In genomic region chr2:128819092-128819491, GRCh38 we compare ENCODE assay signal across 30 cellular contexts.
"Had no signal": no experiment of that assay in that cellular context is flagged by ENCODE, and none has a peak within 500 bp of the region (broad histone marks: within the 10 kb centered on the region; RNA-seq: fewer than 3 reads in every experiment).

No MANE protein-coding gene starts in this region.

- DNase-seq: activated CD4-positive, alpha-beta memory T cell treated with anti-CD3 and anti-CD28 coated beads, Interleukin-2, amount 10 ng/mL, durations not matched to agents 7 days and 5 days; activated CD4-positive, alpha-beta T cell treated with anti-CD3 and anti-CD28 coated beads for 1 hour; activated CD4-positive, alpha-beta T cell treated with anti-CD3 and anti-CD28 coated beads for 4 hours; activated CD4-positive, alpha-beta T cell treated with anti-CD3 and anti-CD28 coated beads, Interleukin-2, amount 10 ng/mL, durations not matched to agents 7 days and 5 days; activated CD4-positive, alpha-beta T cell treated with anti-CD3 and anti-CD28 coated beads, Interleukin-2, amount 50 U/mL, for 4 hours; activated CD4-positive, CD25-positive, alpha-beta regulatory T cell; activated CD8-positive, alpha-beta memory T cell treated with anti-CD3 and anti-CD28 coated beads, Interleukin-2, amount 50 U/mL, for 48 hours; activated gamma-delta T cell; activated naive CD4-positive, alpha-beta T cell; activated naive CD4-positive, alpha-beta T cell treated with anti-CD3 and anti-CD28 coated beads, Interleukin-2, amount 10 ng/mL, durations not matched to agents 7 days and 5 days; activated naive CD8-positive, alpha-beta T cell treated with anti-CD3 and anti-CD28 coated beads, Interleukin-2, amount 10 ng/mL, durations not matched to agents 7 days and 5 days; activated T-cell treated with anti-CD3 and anti-CD28 coated beads for 4 hours; activated T-cell treated with anti-CD3 and anti-CD28 coated beads, Interleukin-2, amount 50 U/mL, for 24 hours; activated T-cell treated with anti-CD3 and anti-CD28 coated beads, Interleukin-2, amount 50 U/mL, for 72 hours; brain microvascular endothelial cell; effector memory CD4-positive, alpha-beta T cell; erythroblast; foreskin keratinocyte; gastrocnemius medialis; SW 1271; T-cell; T1000 had no signal

- H3K4me3 ChIP-seq: coronary artery, dorsolateral prefrontal cortex, esophagus muscularis mucosa, gastrocnemius medialis had no signal

- ATAC-seq: activated naive CD4-positive, alpha-beta T cell treated with anti-CD3 and anti-CD28 coated beads, Interleukin-2, amount 50 U/mL, for 72 hours; activated T-cell treated with anti-CD3 and anti-CD28 coated beads, Interleukin-2, amount 50 U/mL, for 72 hours; foreskin keratinocyte; gastrocnemius medialis; T-cell had no signal

- H3K27me3 ChIP-seq: brain microvascular endothelial cell, dorsolateral prefrontal cortex, foreskin keratinocyte, gastrocnemius medialis had no signal

- H3K36me3 Mint-ChIP-seq: activated naive CD4-positive, alpha-beta T cell treated with anti-CD3 and anti-CD28 coated beads, Interleukin-2, amount 10 ng/mL, durations not matched to agents 7 days and 5 days; activated naive CD4-positive, alpha-beta T cell treated with anti-CD3 and anti-CD28 coated beads, Interleukin-2, amount 50 U/mL, for 72 hours; activated naive CD8-positive, alpha-beta T cell treated with anti-CD3 and anti-CD28 coated beads, Interleukin-2, amount 10 ng/mL, durations not matched to agents 7 days and 5 days; T-cell had no signal

- H3K9me3 Mint-ChIP-seq: activated CD4-positive, alpha-beta T cell treated with anti-CD3 and anti-CD28 coated beads, Interleukin-2, amount 10 ng/mL, durations not matched to agents 7 days and 5 days; activated naive CD4-positive, alpha-beta T cell treated with anti-CD3 and anti-CD28 coated beads, Interleukin-2, amount 50 U/mL, for 72 hours; activated naive CD8-positive, alpha-beta T cell treated with anti-CD3 and anti-CD28 coated beads, Interleukin-2, amount 10 ng/mL, durations not matched to agents 7 days and 5 days; activated T-cell treated with anti-CD3 and anti-CD28 coated beads, Interleukin-2, amount 50 U/mL, for 24 hours; activated T-cell treated with anti-CD3 and anti-CD28 coated beads, Interleukin-2, amount 50 U/mL, for 72 hours; central memory CD8-positive, alpha-beta T cell; dendritic cell treated with granulocyte-macrophage colony-stimulating factor and Interleukin-4, amounts not matched to agents 40 ng/mL and 50 ng/mL, for 4 days; T-cell; T-helper 1 cell treated with Interleukin-12 subunit alpha and Interleukin-12 subunit beta and Interleukin-4 antibody, amounts not matched to agents 30 μg/mL and 1 μg/mL, for 36 hours; T-helper 2 cell treated with Interferon-gamma antibody and Interleukin-4, amounts not matched to agents 5 μg/mL and 100 μg/mL, for 36 hours had no signal

- H3K4me3 Mint-ChIP-seq: activated CD4-positive, alpha-beta memory T cell treated with anti-CD3 and anti-CD28 coated beads, Interleukin-2, amount 10 ng/mL, durations not matched to agents 7 days and 5 days; activated CD4-positive, alpha-beta T cell treated with anti-CD3 and anti-CD28 coated beads, Interleukin-2, amount 10 ng/mL, durations not matched to agents 7 days and 5 days; activated naive CD4-positive, alpha-beta T cell treated with anti-CD3 and anti-CD28 coated beads, Interleukin-2, amount 10 ng/mL, durations not matched to agents 7 days and 5 days; activated naive CD8-positive, alpha-beta T cell treated with anti-CD3 and anti-CD28 coated beads, Interleukin-2, amount 10 ng/mL, durations not matched to agents 7 days and 5 days; activated T-cell treated with anti-CD3 and anti-CD28 coated beads, Interleukin-2, amount 50 U/mL, for 24 hours; activated T-cell treated with anti-CD3 and anti-CD28 coated beads, Interleukin-2, amount 50 U/mL, for 72 hours; central memory CD8-positive, alpha-beta T cell; dendritic cell treated with granulocyte-macrophage colony-stimulating factor and Interleukin-4, amounts not matched to agents 40 ng/mL and 50 ng/mL, for 4 days; T-cell; T-helper 1 cell treated with Interleukin-12 subunit alpha and Interleukin-12 subunit beta and Interleukin-4 antibody, amounts not matched to agents 30 μg/mL and 1 μg/mL, for 36 hours; T-helper 2 cell treated with Interferon-gamma antibody and Interleukin-4, amounts not matched to agents 5 μg/mL and 100 μg/mL, for 36 hours had no signal

- H3K27ac Mint-ChIP-seq: activated CD4-positive, alpha-beta memory T cell treated with anti-CD3 and anti-CD28 coated beads, Interleukin-2, amount 10 ng/mL, durations not matched to agents 7 days and 5 days; activated CD4-positive, alpha-beta T cell treated with anti-CD3 and anti-CD28 coated beads, Interleukin-2, amount 10 ng/mL, durations not matched to agents 7 days and 5 days; activated naive CD4-positive, alpha-beta T cell treated with anti-CD3 and anti-CD28 coated beads, Interleukin-2, amount 10 ng/mL, durations not matched to agents 7 days and 5 days; activated naive CD4-positive, alpha-beta T cell treated with anti-CD3 and anti-CD28 coated beads, Interleukin-2, amount 50 U/mL, for 72 hours; activated naive CD8-positive, alpha-beta T cell treated with anti-CD3 and anti-CD28 coated beads, Interleukin-2, amount 10 ng/mL, durations not matched to agents 7 days and 5 days; activated T-cell treated with anti-CD3 and anti-CD28 coated beads, Interleukin-2, amount 50 U/mL, for 24 hours; activated T-cell treated with anti-CD3 and anti-CD28 coated beads, Interleukin-2, amount 50 U/mL, for 72 hours; dendritic cell treated with granulocyte-macrophage colony-stimulating factor and Interleukin-4, amounts not matched to agents 40 ng/mL and 50 ng/mL, for 4 days; T-cell; T-helper 1 cell treated with Interleukin-12 subunit alpha and Interleukin-12 subunit beta and Interleukin-4 antibody, amounts not matched to agents 30 μg/mL and 1 μg/mL, for 36 hours; T-helper 2 cell treated with Interferon-gamma antibody and Interleukin-4, amounts not matched to agents 5 μg/mL and 100 μg/mL, for 36 hours had no signal

- H3K27me3 Mint-ChIP-seq: activated CD4-positive, alpha-beta memory T cell treated with anti-CD3 and anti-CD28 coated beads, Interleukin-2, amount 10 ng/mL, durations not matched to agents 7 days and 5 days; activated CD4-positive, alpha-beta T cell treated with anti-CD3 and anti-CD28 coated beads, Interleukin-2, amount 10 ng/mL, durations not matched to agents 7 days and 5 days; activated naive CD4-positive, alpha-beta T cell treated with anti-CD3 and anti-CD28 coated beads, Interleukin-2, amount 10 ng/mL, durations not matched to agents 7 days and 5 days; activated naive CD8-positive, alpha-beta T cell treated with anti-CD3 and anti-CD28 coated beads, Interleukin-2, amount 10 ng/mL, durations not matched to agents 7 days and 5 days; dendritic cell treated with granulocyte-macrophage colony-stimulating factor and Interleukin-4, amounts not matched to agents 40 ng/mL and 50 ng/mL, for 4 days; T-cell had no signal

- H3K4me1 Mint-ChIP-seq: activated CD4-positive, alpha-beta memory T cell treated with anti-CD3 and anti-CD28 coated beads, Interleukin-2, amount 10 ng/mL, durations not matched to agents 7 days and 5 days; activated CD4-positive, alpha-beta T cell treated with anti-CD3 and anti-CD28 coated beads, Interleukin-2, amount 10 ng/mL, durations not matched to agents 7 days and 5 days; activated naive CD4-positive, alpha-beta T cell treated with anti-CD3 and anti-CD28 coated beads, Interleukin-2, amount 10 ng/mL, durations not matched to agents 7 days and 5 days; activated naive CD8-positive, alpha-beta T cell treated with anti-CD3 and anti-CD28 coated beads, Interleukin-2, amount 10 ng/mL, durations not matched to agents 7 days and 5 days; central memory CD8-positive, alpha-beta T cell; T-cell had no signal

- H3K36me3 ChIP-seq: brain microvascular endothelial cell, esophagus muscularis mucosa, gastrocnemius medialis had no signal

- H3K9me3 ChIP-seq: esophagus muscularis mucosa, gastrocnemius medialis had no signal

- H3K27ac ChIP-seq: brain microvascular endothelial cell, coronary artery, dorsolateral prefrontal cortex, esophagus muscularis mucosa, foreskin keratinocyte, gastrocnemius medialis had no signal

- H3K4me1 ChIP-seq: esophagus muscularis mucosa, foreskin keratinocyte, gastrocnemius medialis had no signal
